ENCODE assay signal across 16 cellular contexts in the genomic region with DNA sequence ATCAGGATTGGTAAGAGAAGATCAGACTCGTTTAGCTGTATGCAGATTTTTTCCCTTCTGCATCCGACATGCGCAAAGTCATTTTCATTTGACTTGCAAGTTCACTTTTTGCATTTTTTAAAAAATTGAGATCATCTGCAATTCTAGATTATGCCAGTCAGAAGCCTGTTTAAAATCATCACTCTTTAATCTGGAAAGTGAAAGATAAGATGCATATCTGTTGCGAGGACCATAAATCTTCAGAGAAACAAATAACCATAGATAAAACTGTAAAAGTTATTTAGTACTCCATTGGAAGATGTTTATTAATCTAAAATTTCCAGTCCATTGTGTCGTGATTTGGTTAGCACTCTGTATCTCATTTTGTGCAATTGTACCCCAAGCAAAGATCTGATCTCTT.
DNase-seq lines count a peak whose midpoint lies in the region; ATAC-seq, FAIRE-seq and TF ChIP-seq lines count a peak whose summit lies in the region.
"Had no signal": no experiment of that assay in that cellular context is flagged by ENCODE, and none has a peak within 500 bp of the region (broad histone marks: within the 10 kb centered on the region; RNA-seq: fewer than 3 reads in every experiment).

No MANE protein-coding gene starts in this region.

- TF ChIP-seq CTCF in GM23338 (conservative IDR thresholded peaks at IDR 0.05; ENCODE audit: low read depth in 2 of 2): no peak
- TF ChIP-seq CTCF in VCaP (conservative IDR thresholded peaks at IDR 0.05): no peak
- TF ChIP-seq CTCF in coronary artery (IDR thresholded peaks at IDR 0.05): no peak

- H3K9me3 Mint-ChIP-seq in GM23338: peaks cover 2% of the 10 kb centered on the region; the same call in 1 of the 3 replicates
- H3K9me3 Mint-ChIP-seq: CD8-positive, alpha-beta T cell had no signal

- H3K4me2 ChIP-seq in GM23338: peak overlapping the region; percentile 11; the same call in 1 of the 2 replicates
- H3K4me2 ChIP-seq in mesendoderm (ENCODE audit: low read length): no peak overlapping the region
- H3K4me2 ChIP-seq: BLaER1 treated with 17β-estradiol and CSF1 and Interleukin-3, amounts not matched to agents 10 nM and 100 nM had no signal

- no peaks in the 10 kb centered on the region for H3K9me3 ChIP-seq in SJCRH30 (replicated peaks)

- peaks cover 28% of the 10 kb centered on the region for H3K4me1 Mint-ChIP-seq in GM23338
- H3K4me1 Mint-ChIP-seq: B cell had no signal

- no CpG with 5 or more reads among the region's 5 CpGs for WGBS in mesendoderm (ENCODE audit: extremely low coverage, insufficient coverage, low lambda C conversion rate)

- H3K4me1 ChIP-seq in GM23338 (ENCODE audit: insufficient read depth) (peaks cover 43% of the 10 kb centered on the region), SJCRH30 (no peaks in the 10 kb centered on the region; the same call in 1 of the 2 replicates), mesendoderm (ENCODE audit: control insufficient read depth, low read depth, low read length) (no peaks in the 10 kb centered on the region)
- H3K4me1 ChIP-seq: BLaER1 treated with 17β-estradiol and CSF1 and Interleukin-3, amounts not matched to agents 10 nM and 100 nM had no signal

- H3K79me2 ChIP-seq in GM23338 (replicated peaks; ENCODE audit: insufficient read depth) (no peaks in the 10 kb centered on the region), mesendoderm (ENCODE audit: control insufficient read depth, insufficient read depth, low read length) (no peaks in the 10 kb centered on the region)

- H2BK5ac ChIP-seq in mesendoderm (ENCODE audit: low read length): no peak overlapping the region

- H3K9me2 ChIP-seq in GM23338 (ENCODE audit: insufficient read depth): peaks cover 10% of the 10 kb centered on the region

- no peak overlapping the region for H2BK15ac ChIP-seq in mesendoderm (replicated peaks; ENCODE audit: low read depth)

- H3K27ac Mint-ChIP-seq in GM23338: no peak overlapping the region
- H3K27ac Mint-ChIP-seq: B cell; CD8-positive, alpha-beta T cell; HFFc6 had no signal

- H3K23ac ChIP-seq in mesendoderm (ENCODE audit: low read length): no peak overlapping the region

- H3K27me3 ChIP-seq in GM23338 (ENCODE audit: insufficient read depth) (no peaks in the 10 kb centered on the region), SJCRH30 (no peaks in the 10 kb centered on the region), mesendoderm (ENCODE audit: insufficient read depth, low read length, poor library complexity) (no peaks in the 10 kb centered on the region)
- H3K27me3 ChIP-seq: BLaER1 treated with 17β-estradiol and CSF1 and Interleukin-3, amounts not matched to agents 10 nM and 100 nM had no signal

- peak overlapping the region; percentile 9; the same call in 1 of the 2 replicates for H2AFZ ChIP-seq in GM23338

- no peak for DNase-seq in GM23338 (ENCODE audit: low spot score)
- DNase-seq in SJCRH30: no peak
- no peak for DNase-seq in mesendoderm
- DNase-seq in coronary artery (ENCODE audit: low spot score): no peak
- DNase-seq in inferior parietal cortex (ENCODE audit: extremely low spot score): no peak
- DNase-seq in GM19239 (ENCODE audit: insufficient read length, low spot score): no peak
- DNase-seq: 8988T; Calu3; CD8-positive, alpha-beta T cell; HCEC 1CT; HFFc6 had no signal

- no peaks in the 10 kb centered on the region for H3K27me3 Mint-ChIP-seq in GM23338 (ENCODE audit: insufficient read depth, low read depth, poor library complexity)

- H3K18ac ChIP-seq in mesendoderm (ENCODE audit: low read length): peak overlapping the region; percentile 60

- H4K20me1 ChIP-seq in GM23338 (replicated peaks; ENCODE audit: insufficient read depth): no peaks in the 10 kb centered on the region
- H4K20me1 ChIP-seq: BLaER1 treated with 17β-estradiol and CSF1 and Interleukin-3, amounts not matched to agents 10 nM and 100 nM had no signal

- H4K8ac ChIP-seq in mesendoderm (ENCODE audit: low read depth, low read length): no peak overlapping the region

- H3K56ac ChIP-seq in mesendoderm (ENCODE audit: low read length): no peak overlapping the region

- no peaks in the 10 kb centered on the region for H3K36me3 ChIP-seq in GM23338 (ENCODE audit: insufficient read depth)
- H3K36me3 ChIP-seq in SJCRH30: no peaks in the 10 kb centered on the region
- no peaks in the 10 kb centered on the region for H3K36me3 ChIP-seq in mesendoderm (ENCODE audit: control insufficient read depth, insufficient read depth, low read length)
- H3K36me3 ChIP-seq: BLaER1 treated with 17β-estradiol and CSF1 and Interleukin-3, amounts not matched to agents 10 nM and 100 nM had no signal

- no peak for FAIRE-seq in GM19239 (lab: Jason Lieb, UNC)
- FAIRE-seq: GM12878 had no signal

- no peak overlapping the region for H4K5ac ChIP-seq in mesendoderm (ENCODE audit: low read length)

- ATAC-seq in GM23338 (no peak), HG03354 (IDR thresholded peaks at IDR 0.05; ENCODE audit: poor library complexity, severe bottlenecking, unreplicated experiment) (no peak)
- ATAC-seq: CD8-positive, alpha-beta T cell; GM12878 had no signal

- H3K4me3 Mint-ChIP-seq in GM23338: no peak overlapping the region
- H3K4me3 Mint-ChIP-seq: B cell; CD8-positive, alpha-beta T cell; HFFc6 had no signal

- H3K79me1 ChIP-seq in mesendoderm (ENCODE audit: low read length): no peaks in the 10 kb centered on the region

- H3K27ac ChIP-seq in GM23338 (ENCODE audit: low read depth) (no peak overlapping the region), SJCRH30 (peak overlapping the region; percentile 7; the same call in 1 of the 2 replicates), VCaP (0 out of 2 replicates have a peak overlapping the region, but pooled peaks have one; percentile 16), mesendoderm (ENCODE audit: low read depth, low read length) (no peak overlapping the region), coronary artery (no peak overlapping the region)
- H3K27ac ChIP-seq: BLaER1 treated with 17β-estradiol and CSF1 and Interleukin-3, amounts not matched to agents 10 nM and 100 nM had no signal

- H3K4me3 ChIP-seq in GM23338 (no peak overlapping the region), SJCRH30 (no peak overlapping the region), mesendoderm (ENCODE audit: low read length) (no peak overlapping the region), coronary artery (no peak overlapping the region)
- H3K4me3 ChIP-seq: BLaER1 treated with 17β-estradiol and CSF1 and Interleukin-3, amounts not matched to agents 10 nM and 100 nM; GM12878 had no signal

- no peak overlapping the region for H2AK5ac ChIP-seq in mesendoderm (ENCODE audit: low read length)

- no peak overlapping the region for H3K9ac ChIP-seq in mesendoderm (ENCODE audit: low read length)
- H3K9ac ChIP-seq: BLaER1 treated with 17β-estradiol and CSF1 and Interleukin-3, amounts not matched to agents 10 nM and 100 nM had no signal

- H2BK120ac ChIP-seq in mesendoderm (ENCODE audit: low read depth, low read length): no peak overlapping the region

- H3K36me3 Mint-ChIP-seq in GM23338 (ENCODE audit: low read depth): no peaks in the 10 kb centered on the region; the same call in 2 of the 3 replicates
- H3K36me3 Mint-ChIP-seq: CD8-positive, alpha-beta T cell had no signal

- no peak overlapping the region for H3K4ac ChIP-seq in mesendoderm (ENCODE audit: low read depth, low read length)

- no peaks in the 10 kb centered on the region for H3F3A ChIP-seq in GM23338 (replicated peaks; ENCODE audit: low read depth)

TF ChIP-seq in GM23338, 12 proteins besides CTCF, POLR2A, EP300 and RAD21:
- TF ChIP-seq NANOG (IDR thresholded peaks at IDR 0.05; ENCODE audit: borderline replicate concordance): no peak

Comparison
In these comparisons a context has a peak if more than half of its experiments do, and no peak if none do; other contexts are left out.
1. H3K27ac ChIP-seq: peak in SJCRH30 (single experiment) and VCaP (single experiment); none in GM23338 (single experiment), mesendoderm (single experiment) and coronary artery (0 of 2).